In the genomic region with DNA sequence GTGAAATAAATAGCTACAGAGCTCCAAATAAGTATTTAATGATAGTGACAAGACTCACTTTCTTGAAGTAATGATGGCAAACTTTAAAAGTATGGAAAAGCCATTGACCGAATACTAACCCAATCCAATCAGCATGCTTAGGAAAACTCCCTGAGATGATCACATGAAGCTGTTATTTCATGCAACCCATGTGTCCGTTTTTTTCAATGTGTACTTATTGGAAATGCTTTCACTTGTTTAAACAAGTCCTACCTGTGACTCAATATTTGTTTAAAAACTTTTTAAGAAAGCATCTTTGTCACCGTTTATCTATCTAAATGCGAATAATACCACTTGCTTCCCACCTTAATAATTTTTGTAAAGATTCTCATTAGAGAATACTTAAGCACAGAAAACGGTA, we compare ENCODE assay signal across 30 cellular contexts.
DNase-seq lines count a peak whose midpoint lies in the region; ATAC-seq, FAIRE-seq and TF ChIP-seq lines count a peak whose summit lies in the region.
"Had no signal": no experiment of that assay in that cellular context is flagged by ENCODE, and none has a peak within 500 bp of the region (broad histone marks: within the 10 kb centered on the region; RNA-seq: fewer than 3 reads in every experiment).

No MANE protein-coding gene starts in this region.

- ATAC-seq in GM21737 (IDR thresholded peaks at IDR 0.05; ENCODE audit: unreplicated experiment) = no peak
- ATAC-seq: left lung, natural killer cell, Right ventricle myocardium inferior, SK-N-SH treated with all-trans-retinoic acid at 6 μM for 48 hours had no signal

- DNase-seq in NCI-H69 (lab: John Stamatoyannopoulos, UW) (peak; percentile 31), dedifferentiated amniotic fluid mesenchymal stem cell (ENCODE audit: extremely low spot score) (peak; percentile 13), kidney tubule cell (ENCODE audit: low spot score) (peak; percentile 49), spleen (no peak), GM12892 (ENCODE audit: insufficient read length) (no peak), AG08396 (ENCODE audit: low spot score) (no peak)
- DNase-seq: activated CD4-positive, alpha-beta T cell treated with anti-CD3 and anti-CD28 coated beads, Interleukin-2, amount 10 ng/mL, durations not matched to agents 24 days and 14 days; activated naive CD8-positive, alpha-beta T cell treated with anti-CD3 and anti-CD28 coated beads, Interleukin-2, amount 50 U/mL, for 24 hours; activated T-cell treated with anti-CD3 and anti-CD28 coated beads, Interleukin-2, amount 50 U/mL, for 48 hours; AML-193; CD8-positive, alpha-beta memory T cell; DMS153; foreskin fibroblast; left lung; midbrain; natural killer cell; NCI-H1105 treated with DMSO at 0.1 percent for 48 hours; NCI-H2081; NCI-H226; NCI-H748 treated with DMSO at 0.1 percent for 48 hours; stimulated activated CD4-positive, alpha-beta T cell treated with anti-CD3 and anti-CD28 coated beads, Interleukin-2, amount 100 ng/mL, for 24 hours; tibial artery; WERI-Rb-1 had no signal

- no peak overlapping the region for H3K4me3 ChIP-seq in spleen
- H3K4me3 ChIP-seq: heart left ventricle, left lung, smooth muscle cell, tibial artery had no signal

- 0 out of 2 replicates have a peak overlapping the region, but pooled peaks have one; percentile 21 for H3K27ac ChIP-seq in 22Rv1
- H3K27ac ChIP-seq in spleen = peak overlapping the region in 1 of 8 donors; percentile 18
- H3K27ac ChIP-seq: heart left ventricle, left lung, tibial artery, WERI-Rb-1 had no signal

- WGBS in spleen, 5 donors = 71 to 81% (median 76%) methylated on average over 5 of the region's 5 CpGs

- peaks cover 17 to 60% (median 38%) of the 10 kb centered on the region in 6 donors for H3K4me1 ChIP-seq in spleen
- H3K4me1 ChIP-seq: tibial artery had no signal

- TF ChIP-seq CTCF in 22Rv1 (IDR thresholded peaks at IDR 0.05) = no peak
- TF ChIP-seq CTCF in spleen (IDR thresholded peaks at IDR 0.05 in 8 of 11, conservative IDR thresholded peaks at IDR 0.05 in 3 of 11) = no peak

- FAIRE-seq in GM12892 (lab: Jason Lieb, UNC) = no peak
- FAIRE-seq: G401.6 had no signal

- no peaks in the 10 kb centered on the region for H3K27me3 ChIP-seq in spleen (replicated peaks in 1 of 7)
- H3K27me3 ChIP-seq: heart left ventricle, left lung, tibial artery had no signal

- H3K9me3 ChIP-seq in spleen = no peaks in the 10 kb centered on the region
- H3K9me3 ChIP-seq: heart left ventricle, left lung, tibial artery had no signal

- no peak for TF ChIP-seq POLR2A in spleen (IDR thresholded peaks at IDR 0.05)
- no peak for TF ChIP-seq POLR2A in GM12892 (IDR thresholded peaks at IDR 0.05; ENCODE audit: low read depth, low read length)

- H3K36me3 ChIP-seq in spleen = no peaks in the 10 kb centered on the region
- H3K36me3 ChIP-seq: heart left ventricle, left lung, tibial artery, WERI-Rb-1 had no signal

- intact Hi-C loops in spleen (cut with DNase I; ENCODE audit: low total_unique reads) = no loop called here

Comparison
In these comparisons a context has a peak if more than half of its experiments do, and no peak if none do; other contexts are left out.
1. DNase-seq: peak in NCI-H69 (single experiment), dedifferentiated amniotic fluid mesenchymal stem cell (single experiment) and kidney tubule cell (single experiment); none in spleen (single experiment), GM12892 (single experiment) and AG08396 (single experiment).